Comparison of ENCODE assay signal across 10 cellular contexts in genomic region chr7:50197547-50197946, GRCh38.
DNase-seq lines count a peak whose midpoint lies in the region; ATAC-seq and TF ChIP-seq lines count a peak whose summit lies in the region.
"Had no signal": no experiment of that assay in that cellular context is flagged by ENCODE, and none has a peak within 500 bp of the region (broad histone marks: within the 10 kb centered on the region; RNA-seq: fewer than 3 reads in every experiment).

No MANE protein-coding gene starts in this region.

- no peaks in the 10 kb centered on the region for H3K9me3 ChIP-seq in WERI-Rb-1 (ENCODE audit: severe bottlenecking)
- no peaks in the 10 kb centered on the region for H3K9me3 ChIP-seq in gastrocnemius medialis

- peak; percentile 96 for ATAC-seq in GM18907 (IDR thresholded peaks at IDR 0.05; ENCODE audit: unreplicated experiment)
- ATAC-seq in HG02885 (IDR thresholded peaks at IDR 0.05; ENCODE audit: poor library complexity, unreplicated experiment) = peak; percentile 92
- ATAC-seq in gastrocnemius medialis = no peak

- H3K27ac ChIP-seq in WERI-Rb-1 (no peak overlapping the region), gastrocnemius medialis (no peak overlapping the region), coronary artery (no peak overlapping the region)
- H3K27ac ChIP-seq: epithelial cell of prostate had no signal

- H3K36me3 ChIP-seq in WERI-Rb-1 = no peaks in the 10 kb centered on the region
- no peaks in the 10 kb centered on the region for H3K36me3 ChIP-seq in gastrocnemius medialis

- intact Hi-C loops in gastrocnemius medialis (cut with DNase I; ENCODE audit: low total_unique reads) = no loop called here

- no peaks in the 10 kb centered on the region for H3K27me3 ChIP-seq in WERI-Rb-1 (ENCODE audit: insufficient read depth, low read depth, severe bottlenecking)
- H3K27me3 ChIP-seq in gastrocnemius medialis = peaks cover 0 to 5% (median 3%) of the 10 kb centered on the region in 3 donors

- H3K4me3 ChIP-seq in WERI-Rb-1 (ENCODE audit: low read depth, low read length) (no peak overlapping the region), gastrocnemius medialis (no peak overlapping the region), coronary artery (no peak overlapping the region)

- TF ChIP-seq CTCF in WERI-Rb-1 (IDR thresholded peaks at IDR 0.05; ENCODE audit: low read depth, low read length) = no peak
- TF ChIP-seq CTCF in gastrocnemius medialis (IDR thresholded peaks at IDR 0.05 in 4 of 5, conservative IDR thresholded peaks at IDR 0.05 in 1 of 5) = no peak
- TF ChIP-seq CTCF in coronary artery (IDR thresholded peaks at IDR 0.05) = no peak

- no peaks in the 10 kb centered on the region for H3K4me1 ChIP-seq in gastrocnemius medialis

- in situ Hi-C loops in gastrocnemius medialis (cut with MboI; ENCODE audit: low sequenced_read_pairs in 4 of 4) = no loop called here

- peak; percentile 78 for DNase-seq in WERI-Rb-1
- DNase-seq in islet precursor cell = peak; percentile 95
- DNase-seq in hypothalamus (lab: John Stamatoyannopoulos, UW) = no peak
- DNase-seq in gastrocnemius medialis = no peak
- no peak for DNase-seq in hepatic stellate cell (ENCODE audit: low spot score)
- DNase-seq in coronary artery (ENCODE audit: low spot score) = no peak
- DNase-seq: IMR-90 had no signal

- no peak for TF ChIP-seq POLR2A in gastrocnemius medialis (IDR thresholded peaks at IDR 0.05)

Comparison
In these comparisons a context has a peak if more than half of its experiments do, and no peak if none do; other contexts are left out.
1. ATAC-seq: peak in GM18907 (single experiment) and HG02885 (single experiment); none in gastrocnemius medialis (0 of 2).
2. DNase-seq: peak in WERI-Rb-1 (single experiment) and islet precursor cell (single experiment); none in hypothalamus (0 of 51), gastrocnemius medialis (0 of 2), hepatic stellate cell (single experiment) and coronary artery (single experiment).